ENCODE assay signal across 8 cellular contexts in the genomic region with DNA sequence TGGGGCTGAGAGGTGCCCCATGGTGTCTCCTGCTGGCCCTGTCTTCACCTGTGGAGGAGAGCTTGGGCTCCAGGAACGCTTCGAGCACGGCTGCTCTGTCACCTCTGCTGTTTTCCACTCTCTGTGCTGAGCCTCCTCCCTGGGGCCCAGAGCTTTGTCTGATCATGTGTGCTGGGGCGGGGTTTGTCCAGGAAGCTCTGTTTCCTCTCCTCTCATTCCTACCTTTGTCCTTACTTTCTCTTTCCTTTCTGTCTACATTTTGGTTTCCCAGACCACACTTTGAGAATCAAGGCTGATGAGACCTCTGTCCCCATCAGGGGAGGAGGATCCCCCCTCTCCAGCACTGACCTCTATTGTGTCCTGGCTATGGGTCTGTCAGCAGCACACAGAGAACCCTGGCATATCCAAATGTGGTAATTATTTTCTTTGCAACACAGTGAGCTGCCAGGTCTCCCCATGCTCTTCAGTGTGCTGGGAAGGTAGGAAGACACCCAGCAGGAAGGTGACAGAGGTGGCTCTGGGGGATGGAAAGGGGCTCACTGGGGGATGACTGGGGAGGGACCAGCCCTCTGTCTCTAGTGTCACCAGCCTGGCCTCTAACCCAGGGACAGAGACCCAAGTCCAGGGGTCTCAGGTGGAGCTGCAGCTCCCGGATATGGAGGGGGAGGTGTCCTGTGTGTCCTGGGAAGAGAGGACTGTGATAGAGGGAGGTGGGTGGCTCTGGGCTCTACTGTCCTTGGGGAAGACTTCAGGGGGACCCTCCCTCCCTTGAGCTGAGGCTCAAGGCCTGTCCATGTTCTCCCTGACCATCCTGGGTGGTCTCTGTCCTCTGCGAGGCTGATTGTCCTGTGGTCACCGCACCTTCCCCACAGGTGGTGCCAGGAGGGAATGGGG. TPM values are rescaled to one million over a fixed set of nuclear protein-coding genes. Genes with fewer than 3 reads are reported as not detected.
DNase-seq lines count a peak whose midpoint lies in the region; ATAC-seq lines count a peak whose summit lies in the region.

Gene CEACAM1, minus strand, starts transcription at position 128 of the 894 bp plus-strand sequence. Its CDS starts 107 bp downstream, at position 21.

- H3K36me3 Mint-ChIP-seq in central memory CD8-positive, alpha-beta T cell (ENCODE audit: insufficient read depth): peaks cover 2% of the 10 kb centered on the region
- H3K36me3 Mint-ChIP-seq in naive thymus-derived CD8-positive, alpha-beta T cell: peaks cover 0 to 4% (median 3%) of the 10 kb centered on the region in 3 donors

- POLR2A ChIA-PET in naive thymus-derived CD8-positive, alpha-beta T cell (lab: Charles Lee): interaction anchor here (0.6 to 2.8 kb wide), 5 partner anchors 63 to 453 kb away, joined by 3 to 13 read pairs (median 5); partner anchors contain the start of gene ZNF574

- no peaks in the 10 kb centered on the region for H3K9me3 Mint-ChIP-seq in central memory CD8-positive, alpha-beta T cell
- no peaks in the 10 kb centered on the region for H3K9me3 Mint-ChIP-seq in naive thymus-derived CD8-positive, alpha-beta T cell

- peak within 1 kb of the TSS; percentile 55 for H3K4me3 Mint-ChIP-seq in central memory CD8-positive, alpha-beta T cell
- peak within 1 kb of the TSS; percentile 73 to 91 (median 87) for H3K4me3 Mint-ChIP-seq in naive thymus-derived CD8-positive, alpha-beta T cell

- peaks cover 19% of the 10 kb centered on the region for H3K4me1 Mint-ChIP-seq in central memory CD8-positive, alpha-beta T cell
- H3K4me1 Mint-ChIP-seq in naive thymus-derived CD8-positive, alpha-beta T cell: peaks cover 27 to 51% (median 41%) of the 10 kb centered on the region in 4 donors

- peak; percentile 54 for ATAC-seq in central memory CD8-positive, alpha-beta T cell (replicated peaks; ENCODE audit: extremely low read depth, poor library complexity, severe bottlenecking)
- peak; percentile 80 to 82 for ATAC-seq in naive thymus-derived CD8-positive, alpha-beta T cell
- ATAC-seq in GM19467 (IDR thresholded peaks at IDR 0.05; ENCODE audit: unreplicated experiment): no peak
- no peak for ATAC-seq in GM21526 (IDR thresholded peaks at IDR 0.05; ENCODE audit: low FRiP score, unreplicated experiment)

- peak within 1 kb of the TSS; percentile 79 for H3K27ac Mint-ChIP-seq in central memory CD8-positive, alpha-beta T cell (ENCODE audit: low read depth)
- H3K27ac Mint-ChIP-seq in naive thymus-derived CD8-positive, alpha-beta T cell: peak within 1 kb of the TSS; percentile 77 to 97 (median 89)

- H3K27me3 Mint-ChIP-seq in central memory CD8-positive, alpha-beta T cell: no peaks in the 10 kb centered on the region
- no peaks in the 10 kb centered on the region for H3K27me3 Mint-ChIP-seq in naive thymus-derived CD8-positive, alpha-beta T cell

- DNase-seq in NK-92 treated with Interleukin-12 subunit alpha and Interleukin-12 subunit beta, amount 100 ng/mL, for 24 hours (lab: John Stamatoyannopoulos, UW): peak; percentile 61
- DNase-seq in NK-92 (lab: John Stamatoyannopoulos, UW; ENCODE audit: unreplicated experiment) (no peak), T-helper 9 cell (peak; percentile 28), NCI-H2171 treated with DMSO at 0.1 percent for 48 hours (lab: John Stamatoyannopoulos, UW) (no peak)
- DNase-seq in central memory CD8-positive, alpha-beta T cell (ENCODE audit: low spot score in 2 of 2): no peak
- DNase-seq in naive thymus-derived CD8-positive, alpha-beta T cell: peak in 9 of 10 donors; percentile 13 to 68 (median 29)

RNA-seq across cellular contexts. Expression of gene CEACAM1, which starts in this region (rescaled TPM):
- 1 to 10 TPM; 1.3 to 1.6 TPM for total RNA-seq in naive thymus-derived CD8-positive, alpha-beta T cell
- 1 to 10 TPM; 1.3 to 2.2 (median 1.4) TPM for polyA plus RNA-seq in naive thymus-derived CD8-positive, alpha-beta T cell

Comparison
In these comparisons a context has a peak if more than half of its experiments do, and no peak if none do; other contexts are left out.
1. DNase-seq: peak in NK-92 treated with Interleukin-12 subunit alpha and Interleukin-12 subunit beta, amount 100 ng/mL, for 24 hours (single experiment), T-helper 9 cell (single experiment) and naive thymus-derived CD8-positive, alpha-beta T cell (9 of 10); none in NK-92 (single experiment), central memory CD8-positive, alpha-beta T cell (0 of 2) and NCI-H2171 treated with DMSO at 0.1 percent for 48 hours (single experiment).
2. ATAC-seq: peak in central memory CD8-positive, alpha-beta T cell (single experiment) and naive thymus-derived CD8-positive, alpha-beta T cell (2 of 2); none in GM19467 (single experiment) and GM21526 (single experiment).